In the genomic region with DNA sequence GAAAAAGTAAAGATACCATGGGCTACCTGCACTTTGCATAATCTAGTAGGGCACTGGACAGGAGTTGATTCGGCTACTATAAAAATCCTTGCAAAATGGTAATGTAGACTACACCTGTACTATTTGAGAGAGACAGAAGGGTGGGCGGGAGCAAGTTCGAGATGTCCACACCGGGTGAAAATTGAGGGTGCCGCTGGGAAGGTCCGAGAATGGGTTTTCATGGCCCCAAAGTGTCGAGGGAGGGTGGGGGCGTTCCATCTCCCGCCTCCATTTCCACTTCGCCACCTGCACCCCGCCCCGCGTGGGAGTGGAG, we compare ENCODE assay signal across 8 cellular contexts. TPM values are rescaled to one million over a fixed set of nuclear protein-coding genes. Genes with fewer than 3 reads are reported as not detected.
DNase-seq lines count a peak whose midpoint lies in the region; ATAC-seq and TF ChIP-seq lines count a peak whose summit lies in the region.

No MANE protein-coding gene starts in this region.

- H3K27me3 Mint-ChIP-seq in CD4-positive, alpha-beta memory T cell = peaks cover 0 to 2% of the 10 kb centered on the region in 2 donors

- DNase-seq in CD4-positive, alpha-beta memory T cell = no peak
- peak in 1 of 2 donors; percentile 60 for DNase-seq in activated naive CD4-positive, alpha-beta T cell treated with anti-CD3 and anti-CD28 coated beads, Interleukin-2, amount 50 U/mL, for 72 hours (ENCODE audit: low spot score in 2 of 2)
- peak; percentile 12 for DNase-seq in kidney tubule cell (ENCODE audit: low spot score)
- no peak for DNase-seq in thyroid gland
- no peak for DNase-seq in HT-29 (ENCODE audit: low spot score)
- no peak for DNase-seq in NCI-H1930 (lab: John Stamatoyannopoulos, UW)

- H3K4me1 Mint-ChIP-seq in CD4-positive, alpha-beta memory T cell = peaks cover 14 to 43% (median 31%) of the 10 kb centered on the region in 4 donors

- CTCF ChIA-PET in CD4-positive, alpha-beta memory T cell (lab: Charles Lee; ENCODE audit: partially characterized antibody) = no interaction called here

- H3K27ac Mint-ChIP-seq in CD4-positive, alpha-beta memory T cell = peak overlapping the region; percentile 91 to 98 (median 95)
- H3K27ac Mint-ChIP-seq in activated naive CD4-positive, alpha-beta T cell treated with anti-CD3 and anti-CD28 coated beads, Interleukin-2, amount 50 U/mL, for 72 hours = peak overlapping the region; percentile 93 to 94

- peaks cover under 1% of the 10 kb centered on the region for H3K36me3 ChIP-seq in CD4-positive, alpha-beta memory T cell (ENCODE audit: insufficient read depth, low read length)
- H3K36me3 ChIP-seq in thyroid gland = no peaks in the 10 kb centered on the region

- POLR2A ChIA-PET in CD4-positive, alpha-beta memory T cell (lab: Charles Lee; ENCODE audit: partially characterized antibody) = no interaction called here

- no peaks in the 10 kb centered on the region for H3K9me3 ChIP-seq in CD4-positive, alpha-beta memory T cell (ENCODE audit: control insufficient read depth in 1 of 2, low read length in 2 of 2)
- H3K9me3 ChIP-seq in thyroid gland = no peaks in the 10 kb centered on the region

- peak; percentile 12 for ATAC-seq in HG02884 (IDR thresholded peaks at IDR 0.05; ENCODE audit: unreplicated experiment)
- ATAC-seq in activated naive CD4-positive, alpha-beta T cell treated with anti-CD3 and anti-CD28 coated beads, Interleukin-2, amount 50 U/mL, for 72 hours = no peak
- no peak for ATAC-seq in HG02588 (IDR thresholded peaks at IDR 0.05; ENCODE audit: unreplicated experiment)

- peak overlapping the region; percentile 97 for H3K27ac ChIP-seq in CD4-positive, alpha-beta memory T cell (ENCODE audit: low read depth, low read length)
- H3K27ac ChIP-seq in thyroid gland = peak overlapping the region; percentile 80 to 93 (median 82)

- H3K4me1 ChIP-seq in CD4-positive, alpha-beta memory T cell (ENCODE audit: insufficient read depth, low read length) = peaks cover 46% of the 10 kb centered on the region
- H3K4me1 ChIP-seq in thyroid gland = peaks cover 0 to 7% of the 10 kb centered on the region in 2 donors

- no peaks in the 10 kb centered on the region for H3K9me3 Mint-ChIP-seq in CD4-positive, alpha-beta memory T cell
- H3K9me3 Mint-ChIP-seq in activated naive CD4-positive, alpha-beta T cell treated with anti-CD3 and anti-CD28 coated beads, Interleukin-2, amount 50 U/mL, for 72 hours = peaks cover 0 to 5% of the 10 kb centered on the region in 2 donors

- intact Hi-C loops in CD4-positive, alpha-beta memory T cell (cut with micrococcal nuclease) = loop anchor here (2.0 to 10.0 kb wide), 3 partner anchors 64 to 418 kb away; partner anchors contain the start of genes EAPP and FAM177A1
- intact Hi-C loops in thyroid gland (cut with DNase I) = no loop called here

- peak overlapping the region; percentile 83 to 88 for H3K4me3 ChIP-seq in CD4-positive, alpha-beta memory T cell (ENCODE audit: low read length in 2 of 2)
- peak overlapping the region; percentile 59 to 93 (median 78) for H3K4me3 ChIP-seq in thyroid gland (replicated peaks in 1 of 3)

- peak overlapping the region; percentile 87 to 99 (median 96) for H3K4me3 Mint-ChIP-seq in CD4-positive, alpha-beta memory T cell

- TF ChIP-seq CTCF in thyroid gland (IDR thresholded peaks at IDR 0.05) = no peak

- peaks cover 0 to 23% of the 10 kb centered on the region in 2 donors for H3K36me3 Mint-ChIP-seq in CD4-positive, alpha-beta memory T cell
- peaks cover 6 to 14% of the 10 kb centered on the region in 2 donors for H3K36me3 Mint-ChIP-seq in activated naive CD4-positive, alpha-beta T cell treated with anti-CD3 and anti-CD28 coated beads, Interleukin-2, amount 50 U/mL, for 72 hours

- TF ChIP-seq POLR2A in thyroid gland (IDR thresholded peaks at IDR 0.05) = no peak

- 0% methylated on average over 11 to 13 of the region's 13 CpGs for whole genome bisulfite sequencing in thyroid gland, 2 donors

- H3K27me3 ChIP-seq in CD4-positive, alpha-beta memory T cell (ENCODE audit: insufficient read depth, low read length) = no peaks in the 10 kb centered on the region
- H3K27me3 ChIP-seq in thyroid gland = no peaks in the 10 kb centered on the region

RNA-seq across cellular contexts. Expression of gene SNX6, which starts 0.6 kb away (rescaled TPM):
- total RNA-seq in CD4-positive, alpha-beta memory T cell = 10 to 100 TPM; 81.0 to 82.6 TPM
- 100 to 1,000 TPM; 145 to 212 TPM for polyA plus RNA-seq in CD4-positive, alpha-beta memory T cell
- total RNA-seq in activated naive CD4-positive, alpha-beta T cell treated with anti-CD3 and anti-CD28 coated beads, Interleukin-2, amount 50 U/mL, for 72 hours = 100 to 1,000 TPM in 1 of 2 donors, 10 to 100 TPM in 1; 78.0 to 109 TPM
- total RNA-seq in thyroid gland = 100 to 1,000 TPM in 2 of 4 donors, 10 to 100 TPM in 2; 80.8 to 154 (median 98.6) TPM
- total RNA-seq in HT-29 (2014; rRNA removed; shearing (Covaris generic)) = 9.4 and 9.8 TPM in 2 replicates
